8 cellular contexts compared by ENCODE assay signal in genomic region chr1:235910357-235911299, GRCh38. TPM values are rescaled to one million over a fixed set of nuclear protein-coding genes. Genes with fewer than 3 reads are reported as not detected.
DNase-seq lines count a peak whose midpoint lies in the region; ATAC-seq, FAIRE-seq and TF ChIP-seq lines count a peak whose summit lies in the region.

No MANE protein-coding gene starts in this region.

- no peak for TF ChIP-seq CTCF in pancreas (IDR thresholded peaks at IDR 0.05)

- peak in 3 of 4 donors; percentile 60 to 77 (median 77) for ATAC-seq in pancreas

- in situ Hi-C loops in ACHN (cut with HindIII; ENCODE audit: low pct_ligation_motif_present, low pct_unique_long_range_greater_than_20kb, low sequenced_read_pairs): no loop called here

- peak overlapping the region; percentile 57 to 79 for H3K27ac ChIP-seq in esophagus (ENCODE audit: low read depth in 2 of 2, low read length in 1 of 2)
- no peak overlapping the region for H3K27ac ChIP-seq in pancreas

- peaks cover 1% of the 10 kb centered on the region; the same call in 1 of the 2 replicates for H3K27me3 ChIP-seq in H7 (ENCODE audit: control insufficient read depth, insufficient read depth, low read length)
- no peaks in the 10 kb centered on the region for H3K27me3 ChIP-seq in esophagus (ENCODE audit: control insufficient read depth in 1 of 2, insufficient read depth in 2 of 2, low read length in 2 of 2)
- H3K27me3 ChIP-seq in pancreas: no peaks in the 10 kb centered on the region

- H3K4me3 ChIP-seq in H7 (ENCODE audit: insufficient read depth, low read depth, low read length) (no peak overlapping the region), esophagus (ENCODE audit: low read depth in 1 of 2, low read length in 2 of 2) (no peak overlapping the region), pancreas (no peak overlapping the region)

- H3K36me3 ChIP-seq in H7 (replicated peaks; ENCODE audit: control insufficient read depth, insufficient read depth, low read length): no peaks in the 10 kb centered on the region
- no peaks in the 10 kb centered on the region for H3K36me3 ChIP-seq in esophagus (ENCODE audit: control insufficient read depth in 2 of 2, insufficient read depth in 2 of 2, low read length in 1 of 2)
- no peaks in the 10 kb centered on the region for H3K36me3 ChIP-seq in pancreas

- WGBS in esophagus, 2 donors: 34 to 37% methylated on average over 8 of the region's 8 CpGs
- WGBS in pancreas, 2 donors: 58 to 60% methylated on average over 8 of the region's 8 CpGs

- DNase-seq in ACHN (peak; percentile 98), H7 (peak; percentile 81), T1000 (lab: John Stamatoyannopoulos, UW) (peak; percentile 83), pancreas (no peak), NCI-H748 (lab: John Stamatoyannopoulos, UW; ENCODE audit: unreplicated experiment) (no peak), NAMALWA (ENCODE audit: low spot score) (no peak), UCSD-AML1 (lab: John Stamatoyannopoulos, UW; ENCODE audit: unreplicated experiment) (no peak)

- H3K4me1 ChIP-seq in esophagus (ENCODE audit: control insufficient read depth in 2 of 2, insufficient read depth in 2 of 2, low read length in 1 of 2) (peaks cover 0 to 10% of the 10 kb centered on the region in 2 donors), pancreas (no peaks in the 10 kb centered on the region)

- intact Hi-C loops in pancreas (cut with DNase I): no loop called here

- H3K9me3 ChIP-seq in esophagus (ENCODE audit: control insufficient read depth in 2 of 2, insufficient read depth in 1 of 2, low read depth in 1 of 2, low read length in 1 of 2) (peaks cover 0 to 2% of the 10 kb centered on the region in 2 donors), pancreas (no peaks in the 10 kb centered on the region)

- FAIRE-seq in pancreas (lab: Jason Lieb, UNC): no peak

RNA-seq across cellular contexts. Expression of gene LYST, which starts 43.9 kb away (rescaled TPM):
- 0.63 and 3.4 TPM in 2 replicates for total RNA-seq in H7 (2014; rRNA removed; shearing (Covaris generic))
- 1 to 10 TPM; 4.3 to 4.8 TPM for polyA plus RNA-seq in esophagus
- 10 to 100 TPM in 3 of 6 donors, 1 to 10 TPM in 3; 8.1 to 13.7 (median 9.7) TPM for total RNA-seq in pancreas
- 1 to 10 TPM; 4.3 to 5.2 TPM for polyA plus RNA-seq in pancreas

Comparison
In these comparisons a context has a peak if more than half of its experiments do, and no peak if none do; other contexts are left out.
1. DNase-seq: peak in ACHN (single experiment), H7 (single experiment) and T1000 (single experiment); none in pancreas (0 of 6), NCI-H748 (single experiment), NAMALWA (single experiment) and UCSD-AML1 (single experiment).
2. H3K27ac ChIP-seq: peak in esophagus (2 of 2); none in pancreas (0 of 4).